In the genomic region with DNA sequence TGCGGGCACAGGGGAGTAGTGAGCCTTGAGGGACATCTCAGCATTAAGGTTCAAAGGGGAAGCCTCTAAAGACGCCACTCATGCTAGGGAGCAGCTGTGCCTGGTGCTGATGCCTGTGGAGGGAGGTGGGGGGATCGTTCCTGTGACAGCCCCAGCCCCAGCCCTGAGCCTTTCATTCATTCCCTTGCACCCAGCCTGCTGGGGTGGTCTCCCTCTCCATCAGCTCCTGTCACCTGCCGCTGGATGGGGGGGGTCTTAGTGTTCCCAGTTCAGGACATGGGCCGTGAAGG, we compare ENCODE assay signal across 24 cellular contexts. TPM values are rescaled to one million over a fixed set of nuclear protein-coding genes. Genes with fewer than 3 reads are reported as not detected.
"Had no signal": no experiment of that assay in that cellular context is flagged by ENCODE, and none has a peak within 500 bp of the region (broad histone marks: within the 10 kb centered on the region; RNA-seq: fewer than 3 reads in every experiment).

No MANE protein-coding gene starts in this region.

- H3K4me3 ChIP-seq: K562, SJSA1 had no signal

- FAIRE-seq: astrocyte, K562, TTC549 had no signal

- H3K4me1 ChIP-seq: SJSA1 had no signal

- ATAC-seq: activated CD4-positive, alpha-beta T cell treated with anti-CD3 and anti-CD28 coated beads for 36 hours; activated CD8-positive, alpha-beta T cell treated with anti-CD3 and anti-CD28 coated beads, Interleukin-2, amount 10 ng/mL, durations not matched to agents 7 days and 5 days; K562; Panc1 had no signal

- H3K27me3 ChIP-seq: SJSA1 had no signal

- DNase-seq: activated CD4-positive, alpha-beta T cell treated with anti-CD3 and anti-CD28 coated beads for 36 hours; activated CD4-positive, alpha-beta T cell treated with anti-CD3 and anti-CD28 coated beads, Interleukin-2, amount 10 ng/mL, durations not matched to agents 7 days and 5 days; activated CD4-positive, alpha-beta T cell treated with anti-CD3 and anti-CD28 coated beads, Interleukin-2, amount 50 U/mL, for 48 hours; activated CD8-positive, alpha-beta T cell treated with anti-CD3 and anti-CD28 coated beads, Interleukin-2, amount 10 ng/mL, durations not matched to agents 7 days and 5 days; activated gamma-delta T cell; activated naive CD4-positive, alpha-beta T cell treated with Interleukin-2 at 50 U/mL for 16 hours; activated naive CD8-positive, alpha-beta T cell treated with anti-CD3 and anti-CD28 coated beads, Interleukin-2, amount 10 ng/mL, durations not matched to agents 7 days and 5 days; activated T-cell treated with anti-CD3 and anti-CD28 coated beads, Interleukin-2, amount 50 U/mL, for 24 hours; amygdala; caudate nucleus; cerebellar nuclear complex; NCI-H1092; NCI-H1436 treated with DMSO at 0.1 percent for 48 hours; NCI-H1694 treated with DMSO at 0.1 percent for 48 hours; NCI-H2029; NCI-H345; NCI-H524 treated with DMSO at 0.1 percent for 48 hours; SHP77 treated with DMSO at 0.1 percent for 48 hours had no signal

- H3K27ac ChIP-seq: SJSA1 had no signal

RNA-seq across cellular contexts. Expression of a gene that starts 33.4 kb away (rescaled TPM):
- total RNA-seq: K562, MCF 10A had no signal
